In the genomic region with DNA sequence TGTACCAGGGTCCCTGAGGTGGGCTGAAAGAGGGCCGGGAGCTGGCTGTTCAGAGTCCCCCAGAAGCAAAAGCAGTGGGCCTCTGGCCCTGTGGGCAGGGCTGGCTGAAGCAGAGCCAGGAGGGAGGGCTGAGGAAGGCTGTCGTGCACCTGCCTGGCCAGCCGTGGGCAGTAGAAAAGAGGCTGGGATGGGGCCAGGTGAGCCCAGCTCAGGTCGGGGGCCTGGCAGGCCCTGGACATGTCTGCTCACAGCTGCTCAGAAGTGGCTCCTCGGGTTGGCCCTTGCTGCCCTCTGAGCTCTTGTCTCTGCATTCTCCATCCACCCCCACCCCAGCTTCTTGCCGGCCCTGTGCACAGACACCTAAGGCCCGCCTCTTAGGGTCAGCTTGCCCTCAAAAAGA, we compare ENCODE assay signal across 21 cellular contexts.
DNase-seq lines count a peak whose midpoint lies in the region; ATAC-seq, FAIRE-seq and TF ChIP-seq lines count a peak whose summit lies in the region.
"Had no signal": no experiment of that assay in that cellular context is flagged by ENCODE, and none has a peak within 500 bp of the region (broad histone marks: within the 10 kb centered on the region; RNA-seq: fewer than 3 reads in every experiment).

No MANE protein-coding gene starts in this region.

- CTCF ChIA-PET in Caco-2 (lab: Charles Lee) = no interaction called here

- H3K4me3 ChIP-seq in heart right ventricle = no peak overlapping the region
- H3K4me3 ChIP-seq in astrocyte (ENCODE audit: insufficient read depth, low read depth, low read length) = no peak overlapping the region
- no peak overlapping the region for H3K4me3 ChIP-seq in mesenchymal stem cell (ENCODE audit: insufficient read depth in 1 of 2, low read depth in 1 of 2, low read length in 2 of 2)
- H3K4me3 ChIP-seq in thoracic aorta = no peak overlapping the region
- no peak overlapping the region for H3K4me3 ChIP-seq in Caco-2 (ENCODE audit: low read depth, low read length)
- no peak overlapping the region for H3K4me3 ChIP-seq in body of pancreas
- H3K4me3 ChIP-seq: A549, BLaER1, dorsolateral prefrontal cortex had no signal

- TF ChIP-seq CTCF in heart right ventricle (IDR thresholded peaks at IDR 0.05) = no peak
- TF ChIP-seq CTCF in astrocyte (IDR thresholded peaks at IDR 0.05; ENCODE audit: insufficient read depth, low read depth, low read length) = no peak
- no peak for TF ChIP-seq CTCF in thoracic aorta (IDR thresholded peaks at IDR 0.05)
- no peak for TF ChIP-seq CTCF in Caco-2 (IDR thresholded peaks at IDR 0.05; ENCODE audit: insufficient read depth in 1 of 2, low read depth in 1 of 2, low read length in 1 of 2, severe bottlenecking in 1 of 2, unreplicated experiment in 1 of 2)
- TF ChIP-seq CTCF in body of pancreas (IDR thresholded peaks at IDR 0.05) = no peak

- no peak overlapping the region for H3K18ac ChIP-seq in mesenchymal stem cell (ENCODE audit: low read depth in 1 of 2, low read length in 2 of 2)

- H2BK12ac ChIP-seq in mesenchymal stem cell (ENCODE audit: low read length in 2 of 2) = no peak overlapping the region

- no peak overlapping the region for H2AK5ac ChIP-seq in mesenchymal stem cell (ENCODE audit: low read length, severe bottlenecking)

- peaks cover under 1% of the 10 kb centered on the region for H3K9me3 Mint-ChIP-seq in astrocyte (ENCODE audit: unreplicated experiment)
- H3K9me3 Mint-ChIP-seq in Caco-2 (ENCODE audit: unreplicated experiment) = no peaks in the 10 kb centered on the region
- H3K9me3 Mint-ChIP-seq: activated naive CD4-positive, alpha-beta T cell treated with anti-CD3 and anti-CD28 coated beads, Interleukin-2, amount 50 U/mL, for 24 hours had no signal

- no peak for FAIRE-seq in astrocyte (lab: Jason Lieb, UNC)
- FAIRE-seq: A549 had no signal

- no peak overlapping the region for H3K4me2 ChIP-seq in astrocyte (ENCODE audit: low read length)
- no peak overlapping the region for H3K4me2 ChIP-seq in mesenchymal stem cell (ENCODE audit: low read length, poor library complexity, severe bottlenecking)
- H3K4me2 ChIP-seq: A549, BLaER1 had no signal

- H4K20me1 ChIP-seq in astrocyte (ENCODE audit: insufficient read depth, low read length) = no peaks in the 10 kb centered on the region
- H4K20me1 ChIP-seq: BLaER1 had no signal

- no peak overlapping the region for H4K8ac ChIP-seq in mesenchymal stem cell (ENCODE audit: low read length)

- intact Hi-C loops in heart right ventricle (cut with DNase I) (loop anchor here in 3 of 10 donors (2.0 to 5.0 kb wide), 2 partner anchors 37 to 112 kb away; a partner anchor contains a TSS), Right ventricle myocardium superior (cut with DNase I) (no loop called here), Caco-2 (cut with micrococcal nuclease; ENCODE audit: unreplicated experiment) (no loop called here), body of pancreas (cut with DNase I) (no loop called here)

- POLR2A ChIA-PET in Caco-2 (lab: Charles Lee) = interaction anchor here (0.5 kb wide), 1 partner anchor 897 kb away, joined by 3 read pairs; no protein-coding TSS in a partner anchor

- no peak overlapping the region for H3K4me3 Mint-ChIP-seq in astrocyte (ENCODE audit: unreplicated experiment)
- no peak overlapping the region for H3K4me3 Mint-ChIP-seq in Caco-2 (ENCODE audit: unreplicated experiment)
- H3K4me3 Mint-ChIP-seq: activated naive CD4-positive, alpha-beta T cell treated with anti-CD3 and anti-CD28 coated beads, Interleukin-2, amount 50 U/mL, for 24 hours; nephron progenitor cell had no signal

- H4K91ac ChIP-seq in mesenchymal stem cell (ENCODE audit: low read length) = no peak overlapping the region

- no peaks in the 10 kb centered on the region for H3K36me3 ChIP-seq in heart right ventricle
- no peaks in the 10 kb centered on the region for H3K36me3 ChIP-seq in astrocyte (ENCODE audit: insufficient read depth, low read length)
- no peaks in the 10 kb centered on the region for H3K36me3 ChIP-seq in mesenchymal stem cell (ENCODE audit: control insufficient read depth in 1 of 2, insufficient read depth in 2 of 2, low read depth in 1 of 2, low read length in 2 of 2)
- no peaks in the 10 kb centered on the region for H3K36me3 ChIP-seq in thoracic aorta
- no peaks in the 10 kb centered on the region for H3K36me3 ChIP-seq in Caco-2 (ENCODE audit: control insufficient read depth, insufficient read depth, low read length)
- no peaks in the 10 kb centered on the region for H3K36me3 ChIP-seq in body of pancreas (replicated peaks in 1 of 2; ENCODE audit: insufficient read depth in 1 of 2, low read depth in 2 of 2)
- H3K36me3 ChIP-seq: BLaER1 had no signal

- H3K27me3 Mint-ChIP-seq in astrocyte (ENCODE audit: low read depth, unreplicated experiment) (peaks cover 3% of the 10 kb centered on the region), Caco-2 (ENCODE audit: insufficient read depth, unreplicated experiment) (peaks cover 4% of the 10 kb centered on the region)
- H3K27me3 Mint-ChIP-seq: activated naive CD4-positive, alpha-beta T cell treated with anti-CD3 and anti-CD28 coated beads, Interleukin-2, amount 50 U/mL, for 24 hours had no signal

- H3K9ac ChIP-seq in astrocyte (ENCODE audit: low read length) (peak overlapping the region; percentile 81), mesenchymal stem cell (ENCODE audit: low read length) (peak overlapping the region; percentile 82)
- H3K9ac ChIP-seq: BLaER1 had no signal

- no peak overlapping the region for H3K23ac ChIP-seq in mesenchymal stem cell (ENCODE audit: low read length in 2 of 2)

- H2AFZ ChIP-seq in astrocyte (ENCODE audit: low read depth, low read length) (no peak overlapping the region), mesenchymal stem cell (ENCODE audit: low read depth, low read length) (no peak overlapping the region)

- no TSS peak for BruUV-seq in Caco-2 (replicated peaks; lab: Mats Ljungman, UMichigan)

- no peak overlapping the region for H3K4ac ChIP-seq in mesenchymal stem cell (ENCODE audit: low read depth in 1 of 2, low read length in 2 of 2)

- H3K27ac Mint-ChIP-seq in astrocyte (ENCODE audit: unreplicated experiment) = no peak overlapping the region
- no peak overlapping the region for H3K27ac Mint-ChIP-seq in Caco-2 (ENCODE audit: unreplicated experiment)
- H3K27ac Mint-ChIP-seq: activated naive CD4-positive, alpha-beta T cell treated with anti-CD3 and anti-CD28 coated beads, Interleukin-2, amount 50 U/mL, for 24 hours; nephron progenitor cell had no signal

- no peaks in the 10 kb centered on the region for H3K79me2 ChIP-seq in astrocyte (ENCODE audit: insufficient read depth, low read length)

- H3K36me3 Mint-ChIP-seq in astrocyte (ENCODE audit: low read depth, unreplicated experiment) (no peaks in the 10 kb centered on the region), Caco-2 (ENCODE audit: insufficient read depth, unreplicated experiment) (no peaks in the 10 kb centered on the region)
- H3K36me3 Mint-ChIP-seq: activated naive CD4-positive, alpha-beta T cell treated with anti-CD3 and anti-CD28 coated beads, Interleukin-2, amount 50 U/mL, for 24 hours had no signal

- DNase-seq in heart right ventricle (no peak), Right ventricle myocardium superior (no peak), astrocyte (ENCODE audit: low read depth) (no peak), mesenchymal stem cell (no peak), thoracic aorta (ENCODE audit: low spot score) (no peak), Caco-2 (no peak), body of pancreas (no peak)
- DNase-seq: activated CD4-positive, alpha-beta T cell treated with anti-CD3 and anti-CD28 coated beads, Interleukin-2, amount 50 U/mL, for 1 hour; aorta; dorsolateral prefrontal cortex; GF-D8; GOT3; Kasumi-1; NCI-H187; NCI-H526 treated with DMSO at 0.1 percent for 48 hours; nephron progenitor cell; T-helper 9 cell had no signal

- peaks cover 19 to 55% (median 47%) of the 10 kb centered on the region in 9 donors for H3K4me1 ChIP-seq in heart right ventricle
- peaks cover 38% of the 10 kb centered on the region for H3K4me1 ChIP-seq in astrocyte (ENCODE audit: insufficient read depth, low read length)
- H3K4me1 ChIP-seq in mesenchymal stem cell (ENCODE audit: control insufficient read depth, insufficient read depth, low read depth, low read length) = peaks cover 2% of the 10 kb centered on the region
- H3K4me1 ChIP-seq in thoracic aorta (ENCODE audit: control insufficient read depth in 1 of 2, low read depth in 2 of 2) = peaks cover 26 to 49% of the 10 kb centered on the region in 2 donors
- H3K4me1 ChIP-seq in Caco-2 = no peaks in the 10 kb centered on the region
- peaks cover 6% of the 10 kb centered on the region for H3K4me1 ChIP-seq in body of pancreas
- H3K4me1 ChIP-seq: BLaER1 had no signal

- H3K4me1 Mint-ChIP-seq in astrocyte (ENCODE audit: low read depth, unreplicated experiment) (peaks cover 16% of the 10 kb centered on the region), Caco-2 (ENCODE audit: low read depth, unreplicated experiment) (no peaks in the 10 kb centered on the region)
- H3K4me1 Mint-ChIP-seq: activated naive CD4-positive, alpha-beta T cell treated with anti-CD3 and anti-CD28 coated beads, Interleukin-2, amount 50 U/mL, for 24 hours had no signal

- H3K79me1 ChIP-seq in mesenchymal stem cell (replicated peaks; ENCODE audit: low read length, poor library complexity, severe bottlenecking) = no peaks in the 10 kb centered on the region

- no peak for TF ChIP-seq POLR2A in body of pancreas (IDR thresholded peaks at IDR 0.05)

- H2BK15ac ChIP-seq in mesenchymal stem cell (ENCODE audit: low read depth, poor library complexity, severe bottlenecking) = no peak overlapping the region

- no peak overlapping the region for H2BK5ac ChIP-seq in mesenchymal stem cell (ENCODE audit: low read depth, low read length, poor library complexity, severe bottlenecking)

- no peak overlapping the region for H3K14ac ChIP-seq in mesenchymal stem cell (ENCODE audit: low read length in 2 of 2)

- H3K9me3 ChIP-seq in heart right ventricle (no peaks in the 10 kb centered on the region), astrocyte (ENCODE audit: insufficient read depth, low read depth, low read length) (no peaks in the 10 kb centered on the region), mesenchymal stem cell (ENCODE audit: control insufficient read depth, low read length) (no peaks in the 10 kb centered on the region), thoracic aorta (no peaks in the 10 kb centered on the region), Caco-2 (no peaks in the 10 kb centered on the region), body of pancreas (no peaks in the 10 kb centered on the region)
- H3K9me3 ChIP-seq: A549 had no signal

- 83 to 87% methylated on average over 7 of the region's 7 CpGs for WGBS in heart right ventricle, 2 donors
- WGBS in mesenchymal stem cell = 77% methylated on average over 6 of the region's 7 CpGs
- WGBS in body of pancreas, 2 donors = 68 to 71% methylated on average over 4 to 7 of the region's 7 CpGs

- ATAC-seq in heart right ventricle (no peak), Right ventricle myocardium superior (ENCODE audit: poor library complexity) (no peak), thoracic aorta (ENCODE audit: insufficient number of reproducible peaks, low FRiP score, low read depth) (no peak), GM21717 (IDR thresholded peaks at IDR 0.05; ENCODE audit: unreplicated experiment) (no peak), body of pancreas (no peak)
- ATAC-seq: A549 had no signal

- H2BK120ac ChIP-seq in mesenchymal stem cell (ENCODE audit: low read depth, low read length) = no peak overlapping the region

- H3K27me3 ChIP-seq in heart right ventricle (no peaks in the 10 kb centered on the region), astrocyte (ENCODE audit: insufficient read depth, low read length) (no peaks in the 10 kb centered on the region), mesenchymal stem cell (ENCODE audit: control insufficient read depth in 1 of 2, insufficient read depth in 1 of 2, low read length in 2 of 2) (no peaks in the 10 kb centered on the region), thoracic aorta (replicated peaks; ENCODE audit: insufficient read depth) (no peaks in the 10 kb centered on the region), Caco-2 (replicated peaks; ENCODE audit: control insufficient read depth, insufficient read depth, low read length) (no peaks in the 10 kb centered on the region), body of pancreas (no peaks in the 10 kb centered on the region)
- H3K27me3 ChIP-seq: BLaER1, dorsolateral prefrontal cortex had no signal

- H3K27ac ChIP-seq in heart right ventricle (peak overlapping the region; percentile 39 to 93 (median 87)), astrocyte (ENCODE audit: low read depth, low read length) (no peak overlapping the region), mesenchymal stem cell (ENCODE audit: low read length, poor library complexity, severe bottlenecking) (no peak overlapping the region), thoracic aorta (peak overlapping the region; percentile 68 to 75), body of pancreas (no peak overlapping the region)
- H3K27ac ChIP-seq: BLaER1 had no signal

Comparison
In these comparisons a context has a peak if more than half of its experiments do, and no peak if none do; other contexts are left out.
1. H3K27ac ChIP-seq: peak in heart right ventricle (10 of 10) and thoracic aorta (2 of 2); none in astrocyte (single experiment), mesenchymal stem cell (single experiment) and body of pancreas (0 of 4).